ENCODE assay signal across 26 cellular contexts in the genomic region with DNA sequence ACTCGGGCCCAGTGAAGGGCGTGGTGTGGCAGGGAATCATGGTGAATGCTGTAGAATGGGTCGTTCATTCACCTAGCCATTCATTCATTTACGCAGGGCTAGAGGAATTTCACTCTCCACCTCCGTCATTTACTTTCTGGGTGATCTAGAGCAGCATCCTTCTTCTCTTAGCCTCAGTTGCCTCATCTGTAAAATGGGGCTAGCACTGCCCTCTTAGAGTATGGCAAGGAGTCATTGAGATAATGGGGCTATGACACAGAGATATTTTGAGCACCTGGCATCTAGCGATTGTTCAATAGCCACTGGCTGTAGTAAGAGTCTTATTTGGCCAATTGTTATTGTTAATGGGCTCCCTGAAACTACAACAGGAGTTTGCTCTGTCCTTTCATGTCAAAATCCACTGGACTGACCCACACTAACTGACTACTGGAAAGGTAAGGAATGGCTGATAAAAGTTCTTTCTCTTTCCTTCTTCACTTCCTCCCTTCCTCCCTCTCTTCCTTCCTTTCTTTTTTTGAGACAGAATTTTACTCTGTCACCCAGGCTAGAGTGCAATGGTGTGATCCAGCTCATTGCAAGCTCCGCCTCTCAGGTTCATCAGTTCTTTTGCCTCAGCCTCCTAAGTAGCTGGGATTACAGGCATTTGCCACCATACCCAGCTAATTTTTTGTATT.
"Had no signal": no experiment of that assay in that cellular context is flagged by ENCODE, and none has a peak within 500 bp of the region (broad histone marks: within the 10 kb centered on the region; RNA-seq: fewer than 3 reads in every experiment).

No MANE protein-coding gene starts in this region.

- H3K36me3 ChIP-seq: breast epithelium, esophagus squamous epithelium, heart right ventricle, upper lobe of left lung, WERI-Rb-1 had no signal

- H3K4me1 ChIP-seq: esophagus squamous epithelium, heart right ventricle, upper lobe of left lung had no signal

- H3K4me3 ChIP-seq: breast epithelium, esophagus squamous epithelium, heart right ventricle, lung, upper lobe of left lung had no signal

- FAIRE-seq: colon had no signal

- H3K27ac ChIP-seq: breast epithelium, epithelial cell of prostate, esophagus squamous epithelium, heart right ventricle, upper lobe of left lung, WERI-Rb-1 had no signal

- ATAC-seq: activated CD4-positive, CD25-positive, alpha-beta regulatory T cell treated with anti-CD3 and anti-CD28 coated beads, Interleukin-2, amount 50 U/mL, for 24 hours; activated naive CD4-positive, alpha-beta T cell treated with anti-CD3 and anti-CD28 coated beads, Interleukin-2, amount 50 U/mL, for 72 hours; activated T-cell treated with anti-CD3 and anti-CD28 coated beads, Interleukin-2, amount 50 U/mL, for 4 hours; heart right ventricle; left lobe of liver; right cardiac atrium; stimulated activated naive CD8-positive, alpha-beta T cell treated with anti-CD3 and anti-CD28 coated beads, Interleukin-15, Interleukin-2, amounts not matched to agents 100 U/mL and 50 U/mL, for 24 hours had no signal

- H3K27me3 ChIP-seq: breast epithelium, upper lobe of left lung had no signal

- H3K9me3 ChIP-seq: breast epithelium, esophagus squamous epithelium, heart right ventricle, upper lobe of left lung had no signal

- DNase-seq: activated CD4-positive, alpha-beta memory T cell treated with anti-CD3 and anti-CD28 coated beads, Interleukin-2, amount 10 ng/mL, durations not matched to agents 7 days and 5 days; activated CD4-positive, alpha-beta T cell treated with anti-CD3 and anti-CD28 coated beads for 48 hours; activated CD8-positive, alpha-beta memory T cell treated with anti-CD3 and anti-CD28 coated beads, Interleukin-2, amount 50 U/mL, for 48 hours; activated naive CD4-positive, alpha-beta T cell; activated T-cell treated with anti-CD3 and anti-CD28 coated beads, Interleukin-2, amount 50 U/mL, for 4 hours; dermis blood vessel endothelial cell; effector CD4-positive, alpha-beta T cell; esophagus squamous epithelium; foreskin melanocyte; heart right ventricle; kidney glomerular epithelial cell; naive B cell; stimulated activated CD4-positive, alpha-beta T cell treated with anti-CD3 and anti-CD28 coated beads, Interleukin-4, amount 100 ng/mL, for 1 hour; stimulated activated naive CD8-positive, alpha-beta T cell treated with anti-CD3 and anti-CD28 coated beads, Interleukin-15, Interleukin-2, amounts not matched to agents 100 U/mL and 50 U/mL, for 24 hours; substantia nigra; T1000; upper lobe of left lung; WERI-Rb-1 had no signal
